36 cellular contexts compared by ENCODE assay signal in genomic region chr5:123943136-123943535, GRCh38.
"Had no signal": no experiment of that assay in that cellular context is flagged by ENCODE, and none has a peak within 500 bp of the region (broad histone marks: within the 10 kb centered on the region; RNA-seq: fewer than 3 reads in every experiment).

No MANE protein-coding gene starts in this region.

- ATAC-seq: activated CD8-positive, alpha-beta T cell treated with anti-CD3 and anti-CD28 coated beads for 36 hours; activated naive CD8-positive, alpha-beta T cell treated with anti-CD3 and anti-CD28 coated beads, Interleukin-2, amount 50 U/mL, for 24 hours had no signal

- H3K4me1 ChIP-seq: adrenal gland, ascending aorta had no signal

- H3K36me3 Mint-ChIP-seq: activated CD4-positive, alpha-beta memory T cell treated with anti-CD3 and anti-CD28 coated beads for 36 hours; activated naive CD4-positive, alpha-beta T cell treated with anti-CD3 and anti-CD28 coated beads, Interleukin-2, amount 10 ng/mL, durations not matched to agents 7 days and 5 days; activated naive CD4-positive, alpha-beta T cell treated with anti-CD3 and anti-CD28 coated beads, Interleukin-2, amount 50 U/mL, for 24 hours; activated naive CD8-positive, alpha-beta T cell; activated naive CD8-positive, alpha-beta T cell treated with anti-CD3 and anti-CD28 coated beads, Interleukin-2, amount 10 ng/mL, durations not matched to agents 7 days and 5 days had no signal

- DNase-seq: activated B cell treated with CpG ODN at 0.5 μM for 24 hours; activated CD4-positive, alpha-beta memory T cell treated with anti-CD3 and anti-CD28 coated beads for 36 hours; activated CD4-positive, alpha-beta T cell treated with anti-CD3 and anti-CD28 coated beads for 4 hours; activated CD4-positive, alpha-beta T cell treated with anti-CD3 and anti-CD28 coated beads, Interleukin-2, amount 10 ng/mL, durations not matched to agents 24 days and 14 days; activated CD4-positive, alpha-beta T cell treated with anti-CD3 and anti-CD28 coated beads, Interleukin-2, amount 50 U/mL, for 1 hour; activated CD4-positive, alpha-beta T cell treated with anti-CD3 and anti-CD28 coated beads, Interleukin-2, amount 50 U/mL, for 4 hours; activated CD4-positive, CD25-positive, alpha-beta regulatory T cell treated with anti-CD3 and anti-CD28 coated beads, Interleukin-2, amount 50 U/mL, for 72 hours; activated CD8-positive, alpha-beta memory T cell treated with anti-CD3 and anti-CD28 coated beads, Interleukin-2, amount 50 U/mL, for 4 hours; activated CD8-positive, alpha-beta T cell treated with anti-CD3 and anti-CD28 coated beads for 36 hours; activated effector memory CD4-positive, alpha-beta T cell treated with Interleukin-2 at 50 U/mL for 16 hours; activated gamma-delta T cell; activated naive CD4-positive, alpha-beta T cell treated with anti-CD3 and anti-CD28 coated beads, Interleukin-2, amount 10 ng/mL, durations not matched to agents 7 days and 5 days; activated naive CD4-positive, alpha-beta T cell treated with Interleukin-2 at 50 U/mL for 16 hours; activated naive CD8-positive, alpha-beta T cell treated with anti-CD3 and anti-CD28 coated beads, Interleukin-2, amount 10 ng/mL, durations not matched to agents 7 days and 5 days; activated naive CD8-positive, alpha-beta T cell treated with anti-CD3 and anti-CD28 coated beads, Interleukin-2, amount 50 U/mL, for 24 hours; activated T-cell treated with anti-CD3 and anti-CD28 coated beads for 4 hours; activated T-cell treated with anti-CD3 and anti-CD28 coated beads, Interleukin-2, amount 50 U/mL, for 1 hour; activated T-cell treated with anti-CD3 and anti-CD28 coated beads, Interleukin-2, amount 50 U/mL, for 48 hours; adrenal gland; amygdala; anterior cingulate cortex; caudate nucleus; cerebellar nuclear complex; T-helper 1 cell; T-helper 2 cell; T-helper 9 cell had no signal

- H3K27me3 ChIP-seq: adrenal gland, ascending aorta, cardiac muscle cell had no signal

- H3K27me3 Mint-ChIP-seq: activated B cell treated with CpG ODN at 0.5 μM for 24 hours; activated CD4-positive, alpha-beta memory T cell treated with anti-CD3 and anti-CD28 coated beads for 36 hours; activated CD4-positive, alpha-beta T cell treated with anti-CD3 and anti-CD28 coated beads, Interleukin-2, amount 10 ng/mL, durations not matched to agents 24 days and 14 days; activated CD8-positive, alpha-beta T cell treated with anti-CD3 and anti-CD28 coated beads for 36 hours; activated naive CD4-positive, alpha-beta T cell treated with anti-CD3 and anti-CD28 coated beads, Interleukin-2, amount 10 ng/mL, durations not matched to agents 7 days and 5 days; activated naive CD4-positive, alpha-beta T cell treated with anti-CD3 and anti-CD28 coated beads, Interleukin-2, amount 50 U/mL, for 24 hours; activated naive CD8-positive, alpha-beta T cell; activated naive CD8-positive, alpha-beta T cell treated with anti-CD3 and anti-CD28 coated beads, Interleukin-2, amount 10 ng/mL, durations not matched to agents 7 days and 5 days; activated naive CD8-positive, alpha-beta T cell treated with anti-CD3 and anti-CD28 coated beads, Interleukin-2, amount 50 U/mL, for 24 hours; central memory CD8-positive, alpha-beta T cell had no signal

- H3K9me3 ChIP-seq: ascending aorta had no signal

- H3K4me1 Mint-ChIP-seq: activated B cell treated with CpG ODN at 0.5 μM for 24 hours; activated CD4-positive, alpha-beta T cell treated with anti-CD3 and anti-CD28 coated beads, Interleukin-2, amount 10 ng/mL, durations not matched to agents 24 days and 14 days; activated naive CD4-positive, alpha-beta T cell treated with anti-CD3 and anti-CD28 coated beads, Interleukin-2, amount 10 ng/mL, durations not matched to agents 7 days and 5 days; activated naive CD4-positive, alpha-beta T cell treated with anti-CD3 and anti-CD28 coated beads, Interleukin-2, amount 50 U/mL, for 24 hours; activated naive CD8-positive, alpha-beta T cell treated with anti-CD3 and anti-CD28 coated beads, Interleukin-2, amount 10 ng/mL, durations not matched to agents 7 days and 5 days; activated naive CD8-positive, alpha-beta T cell treated with anti-CD3 and anti-CD28 coated beads, Interleukin-2, amount 50 U/mL, for 24 hours; brain; central memory CD8-positive, alpha-beta T cell had no signal

- H3K4me3 Mint-ChIP-seq: activated B cell treated with CpG ODN at 0.5 μM for 24 hours; activated CD4-positive, alpha-beta memory T cell treated with anti-CD3 and anti-CD28 coated beads for 36 hours; activated CD4-positive, alpha-beta T cell treated with anti-CD3 and anti-CD28 coated beads, Interleukin-2, amount 10 ng/mL, durations not matched to agents 24 days and 14 days; activated CD8-positive, alpha-beta T cell treated with anti-CD3 and anti-CD28 coated beads for 36 hours; activated naive CD4-positive, alpha-beta T cell treated with anti-CD3 and anti-CD28 coated beads, Interleukin-2, amount 10 ng/mL, durations not matched to agents 7 days and 5 days; activated naive CD4-positive, alpha-beta T cell treated with anti-CD3 and anti-CD28 coated beads, Interleukin-2, amount 50 U/mL, for 24 hours; activated naive CD8-positive, alpha-beta T cell; activated naive CD8-positive, alpha-beta T cell treated with anti-CD3 and anti-CD28 coated beads, Interleukin-2, amount 10 ng/mL, durations not matched to agents 7 days and 5 days; activated naive CD8-positive, alpha-beta T cell treated with anti-CD3 and anti-CD28 coated beads, Interleukin-2, amount 50 U/mL, for 24 hours; brain; central memory CD8-positive, alpha-beta T cell; T-helper 1 cell treated with Interleukin-12 subunit alpha and Interleukin-12 subunit beta and Interleukin-4 antibody, amounts not matched to agents 30 μg/mL and 1 μg/mL, for 36 hours; T-helper 2 cell treated with Interferon-gamma antibody and Interleukin-4, amounts not matched to agents 5 μg/mL and 100 μg/mL, for 36 hours had no signal

- H3K36me3 ChIP-seq: adrenal gland, ascending aorta, cardiac muscle cell had no signal

- H3K27ac Mint-ChIP-seq: activated B cell treated with CpG ODN at 0.5 μM for 24 hours; activated CD4-positive, alpha-beta memory T cell treated with anti-CD3 and anti-CD28 coated beads for 36 hours; activated CD4-positive, alpha-beta T cell treated with anti-CD3 and anti-CD28 coated beads, Interleukin-2, amount 10 ng/mL, durations not matched to agents 24 days and 14 days; activated CD8-positive, alpha-beta T cell treated with anti-CD3 and anti-CD28 coated beads for 36 hours; activated naive CD4-positive, alpha-beta T cell treated with anti-CD3 and anti-CD28 coated beads, Interleukin-2, amount 10 ng/mL, durations not matched to agents 7 days and 5 days; activated naive CD4-positive, alpha-beta T cell treated with anti-CD3 and anti-CD28 coated beads, Interleukin-2, amount 50 U/mL, for 24 hours; activated naive CD8-positive, alpha-beta T cell; activated naive CD8-positive, alpha-beta T cell treated with anti-CD3 and anti-CD28 coated beads, Interleukin-2, amount 10 ng/mL, durations not matched to agents 7 days and 5 days; activated naive CD8-positive, alpha-beta T cell treated with anti-CD3 and anti-CD28 coated beads, Interleukin-2, amount 50 U/mL, for 24 hours; activated T-helper 2 cell treated with anti-CD3 and anti-CD28 coated beads, Interferon-gamma antibody, Interleukin-2, Interleukin-4, amounts not matched to agents 10 μg/mL and 5 μg/mL and 100 μg/mL, durations not matched to agents 14 hours and 24 hours and 36 hours; brain; T-helper 1 cell treated with Interleukin-12 subunit alpha and Interleukin-12 subunit beta and Interleukin-4 antibody, amounts not matched to agents 30 μg/mL and 1 μg/mL, for 36 hours; T-helper 2 cell treated with Interferon-gamma antibody and Interleukin-4, amounts not matched to agents 5 μg/mL and 100 μg/mL, for 36 hours had no signal

- H3K27ac ChIP-seq: adrenal gland, ascending aorta, cardiac muscle cell, VCaP had no signal

- H3K9me3 Mint-ChIP-seq: activated CD4-positive, alpha-beta T cell treated with anti-CD3 and anti-CD28 coated beads, Interleukin-2, amount 10 ng/mL, durations not matched to agents 24 days and 14 days had no signal

- H3K4me3 ChIP-seq: adrenal gland, ascending aorta, cardiac muscle cell had no signal
